30 cellular contexts compared by ENCODE assay signal in the genomic region with DNA sequence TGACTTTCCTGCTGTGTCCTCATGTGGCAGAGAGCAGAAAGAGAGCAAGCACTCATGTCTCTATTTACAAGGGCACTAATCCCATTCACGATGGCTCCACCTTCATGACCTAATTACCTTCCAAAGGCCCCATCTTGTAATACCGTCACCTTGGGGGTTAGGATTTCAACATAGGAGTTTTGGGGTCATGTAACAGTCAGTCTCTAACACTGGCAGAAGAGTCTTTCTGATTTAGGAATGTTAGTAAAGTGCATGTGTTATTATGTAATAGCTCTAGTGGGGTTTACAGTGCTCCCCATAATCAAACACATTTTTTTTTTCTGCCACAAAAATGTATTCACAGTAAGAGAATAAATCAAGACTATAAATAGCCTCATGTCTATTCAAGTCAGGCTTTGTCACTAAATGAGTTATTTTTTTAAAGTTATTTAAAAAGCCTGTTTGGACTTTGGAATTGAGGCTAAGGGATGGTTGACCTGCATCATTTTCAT. TPM values are rescaled to one million over a fixed set of nuclear protein-coding genes. Genes with fewer than 3 reads are reported as not detected.
A peak's percentile ranks its signal among the peaks of the same experiment; 100 is the strongest.
DNase-seq lines count a peak whose midpoint lies in the region; FAIRE-seq and TF ChIP-seq lines count a peak whose summit lies in the region.
"Had no signal": no experiment of that assay in that cellular context is flagged by ENCODE, and none has a peak within 500 bp of the region (broad histone marks: within the 10 kb centered on the region; RNA-seq: fewer than 3 reads in every experiment).

No MANE protein-coding gene starts in this region.

- no peak for TF ChIP-seq CTCF in endothelial cell of umbilical vein (IDR thresholded peaks at IDR 0.05; ENCODE audit: extremely low read depth in 1 of 2, insufficient read depth in 1 of 2, low read depth in 1 of 2, low read length in 2 of 2)
- TF ChIP-seq CTCF in sigmoid colon (IDR thresholded peaks at IDR 0.05): no peak
- TF ChIP-seq CTCF in GM20000 (IDR thresholded peaks at IDR 0.05; ENCODE audit: extremely low read depth, missing control alignments): no peak

- CTCF ChIA-PET in endothelial cell of umbilical vein (lab: Charles Lee): no interaction called here

- peak; percentile 16 for DNase-seq in EL
- DNase-seq in NCI-H2029 treated with DMSO at 0.1 percent for 48 hours (lab: John Stamatoyannopoulos, UW): peak; percentile 14
- no peak for DNase-seq in endothelial cell of umbilical vein (ENCODE audit: low read depth, low spot score)
- DNase-seq in sigmoid colon: peak; percentile 14
- no peak for DNase-seq in NCI-H187 treated with DMSO at 0.1 percent for 48 hours (lab: John Stamatoyannopoulos, UW)
- no peak for DNase-seq in DMS153 treated with DMSO at 0.1 percent for 48 hours (lab: John Stamatoyannopoulos, UW; ENCODE audit: unreplicated experiment)
- DNase-seq in GM20000 (ENCODE audit: low spot score): no peak
- DNase-seq: activated B cell treated with CpG ODN at 0.5 μM for 24 hours; activated CD4-positive, alpha-beta T cell treated with anti-CD3 and anti-CD28 coated beads, Interleukin-2, amount 10 ng/mL, durations not matched to agents 7 days and 5 days; activated effector memory CD4-positive, alpha-beta T cell treated with Interleukin-2 at 50 U/mL for 16 hours; amygdala; C1 segment of cervical spinal cord; DMS153; gastrocnemius medialis; GF-D8; left colon; MG63; NCI-H1105; NCI-H187; NCI-H226; NCI-H526 treated with DMSO at 0.1 percent for 48 hours; pancreas; spleen; stomach; T1000; thyroid gland had no signal

- H3K79me2 ChIP-seq in endothelial cell of umbilical vein (ENCODE audit: control insufficient read depth, insufficient read depth, low read length): peaks cover 4% of the 10 kb centered on the region

- no peak overlapping the region for H3K4me3 ChIP-seq in endothelial cell of umbilical vein (replicated peaks in 1 of 3; ENCODE audit: insufficient read depth in 1 of 3, low read depth in 1 of 3, low read length in 3 of 3)
- no peak overlapping the region for H3K4me3 ChIP-seq in sigmoid colon
- H3K4me3 ChIP-seq: breast epithelium, gastrocnemius medialis, hepatocyte, MG63, pancreas, spleen, stomach, thyroid gland, vagina had no signal

- no peak overlapping the region for H3K9ac ChIP-seq in endothelial cell of umbilical vein (replicated peaks; ENCODE audit: extremely low read depth, insufficient read depth, low read length)
- H3K9ac ChIP-seq: KMS-11 had no signal

- FAIRE-seq in endothelial cell of umbilical vein (lab: Jason Lieb, UNC): peak; percentile 12
- FAIRE-seq: pancreas had no signal

- intact Hi-C loops in endothelial cell of umbilical vein (cut with micrococcal nuclease) (no loop called here), sigmoid colon (cut with DNase I) (no loop called here)

- H3K36me3 ChIP-seq in endothelial cell of umbilical vein (ENCODE audit: control insufficient read depth in 2 of 2, extremely low read depth in 1 of 2, insufficient read depth in 2 of 2, low read length in 2 of 2) (peaks cover 0 to 2% of the 10 kb centered on the region in 2 experiments), sigmoid colon (peaks cover 0 to 4% (median 0%) of the 10 kb centered on the region in 4 donors)
- H3K36me3 ChIP-seq: breast epithelium, gastrocnemius medialis, pancreas, thyroid gland, vagina had no signal

- POLR2A ChIA-PET in endothelial cell of umbilical vein (lab: Charles Lee): no interaction called here

- H3K4me2 ChIP-seq in endothelial cell of umbilical vein (ENCODE audit: insufficient read depth, low read length): no peak overlapping the region
- H3K4me2 ChIP-seq: hepatocyte, KMS-11 had no signal

- H3K9me3 ChIP-seq in endothelial cell of umbilical vein (replicated peaks; ENCODE audit: control insufficient read depth, insufficient read depth, low read length) (no peaks in the 10 kb centered on the region), sigmoid colon (no peaks in the 10 kb centered on the region)
- H3K9me3 ChIP-seq: breast epithelium, gastrocnemius medialis, MG63, pancreas, stomach, thyroid gland, vagina had no signal

- TF ChIP-seq EP300 in sigmoid colon (IDR thresholded peaks at IDR 0.05): no peak

- H2AFZ ChIP-seq in endothelial cell of umbilical vein (ENCODE audit: low read depth, low read length): no peak overlapping the region
- H2AFZ ChIP-seq: hepatocyte had no signal

- no peaks in the 10 kb centered on the region for H4K20me1 ChIP-seq in endothelial cell of umbilical vein (replicated peaks; ENCODE audit: control insufficient read depth, extremely low read depth, insufficient read depth, low read length)

- H3K27ac ChIP-seq in endothelial cell of umbilical vein (ENCODE audit: insufficient read depth, low read depth, low read length) (no peak overlapping the region), sigmoid colon (no peak overlapping the region)
- H3K27ac ChIP-seq: breast epithelium, gastrocnemius medialis, hepatocyte, KMS-11, pancreas, spleen, stomach, thyroid gland, vagina had no signal

- H3K4me1 ChIP-seq in endothelial cell of umbilical vein (ENCODE audit: control insufficient read depth, extremely low read depth, insufficient read depth, low read length) (peaks cover 4% of the 10 kb centered on the region), sigmoid colon (peaks cover 0 to 35% (median 11%) of the 10 kb centered on the region in 4 donors)
- H3K4me1 ChIP-seq: breast epithelium, gastrocnemius medialis, pancreas, vagina had no signal

- H3K9me1 ChIP-seq in endothelial cell of umbilical vein (replicated peaks; ENCODE audit: control insufficient read depth, extremely low read depth, insufficient read depth, low read length): no peaks in the 10 kb centered on the region

- H3K27me3 ChIP-seq in endothelial cell of umbilical vein (ENCODE audit: control insufficient read depth in 2 of 2, insufficient read depth in 2 of 2, low read length in 2 of 2) (no peaks in the 10 kb centered on the region), sigmoid colon (no peaks in the 10 kb centered on the region)
- H3K27me3 ChIP-seq: breast epithelium, gastrocnemius medialis, hepatocyte, MG63, pancreas, spleen, stomach, thyroid gland, vagina had no signal

- 74 to 83% methylated on average over 2 of the region's 2 CpGs for WGBS in sigmoid colon, 2 donors

- dilution Hi-C loops in endothelial cell of umbilical vein (cut with MboI; ENCODE audit: extremely low pct_ligation_motif_present, low sequenced_read_pairs): no loop called here

- no peak for TF ChIP-seq POLR2A in endothelial cell of umbilical vein (IDR thresholded peaks at IDR 0.05; ENCODE audit: low read depth, low read length)
- no peak for TF ChIP-seq POLR2A in sigmoid colon (IDR thresholded peaks at IDR 0.05)

- BruUV-seq in endothelial cell of umbilical vein (replicated peaks; lab: Mats Ljungman, UMichigan): no TSS peak

TF ChIP-seq in endothelial cell of umbilical vein, 7 proteins besides CTCF, POLR2A, EP300 and RAD21:
- no peak for TF ChIP-seq JUN (IDR thresholded peaks at IDR 0.05; ENCODE audit: borderline replicate concordance, insufficient read depth, insufficient read length, low read depth)
- TF ChIP-seq EZH2 (IDR thresholded peaks at IDR 0.05; ENCODE audit: borderline replicate concordance, low read depth, low read length, severe bottlenecking): no peak
- TF ChIP-seq FOS (IDR thresholded peaks at IDR 0.05; ENCODE audit: borderline replicate concordance, insufficient read depth, low read length): no peak
- TF ChIP-seq MYC (IDR thresholded peaks at IDR 0.05; ENCODE audit: low read depth, low read length): no peak
- no peak for TF ChIP-seq POLR2AphosphoS5 (IDR thresholded peaks at IDR 0.05; ENCODE audit: insufficient read depth, low read depth, low read length)
- no peak for TF ChIP-seq GATA2 (IDR thresholded peaks at IDR 0.05; ENCODE audit: insufficient read depth, insufficient read length, low read depth, low read length)
- TF ChIP-seq, protein P1, sequence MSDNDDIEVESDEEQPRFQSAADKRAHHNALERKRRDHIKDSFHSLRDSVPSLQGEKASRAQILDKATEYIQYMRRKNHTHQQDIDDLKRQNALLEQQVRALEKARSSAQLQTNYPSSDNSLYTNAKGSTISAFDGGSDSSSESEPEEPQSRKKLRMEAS (IDR thresholded peaks at IDR 0.05; ENCODE audit: insufficient read depth, insufficient read length): no peak

RNA-seq across cellular contexts. Expression of a gene that starts 19.1 kb away (rescaled TPM):
- total RNA-seq in endothelial cell of umbilical vein: 77.6 and 85.1 TPM in 2 replicates
- polyA plus RNA-seq in endothelial cell of umbilical vein: 58.1 and 70.2 TPM in 2 replicates
- 81.0 and 102 TPM in 2 replicates for polyA plus RNA-seq in endothelial cell of umbilical vein (2011; cell fraction: cytosol; rRNA removed)
- 146 and 157 TPM in 2 replicates for polyA plus RNA-seq in endothelial cell of umbilical vein (2011; cell fraction: nucleus; rRNA removed)
- polyA plus RNA-seq in endothelial cell of umbilical vein (2012): 82.4 and 124 TPM in 2 replicates
- polyA minus RNA-seq in endothelial cell of umbilical vein: 230 and 266 TPM in 2 replicates
- polyA minus RNA-seq in endothelial cell of umbilical vein (2011; cell fraction: cytosol; rRNA and poly(A)+ RNA removed): 9.2 TPM
- 166 and 209 TPM in 2 replicates for polyA minus RNA-seq in endothelial cell of umbilical vein (2011; cell fraction: nucleus; rRNA and poly(A)+ RNA removed)
- 10 to 100 TPM; 24.3 to 41.7 (median 37.2) TPM for total RNA-seq in sigmoid colon
- 10 to 100 TPM in 1 of 3 donors, 1 to 10 TPM in 2; 6.0 to 21.2 (median 7.2) TPM for polyA plus RNA-seq in sigmoid colon

Comparison
In these comparisons a context has a peak if more than half of its experiments do, and no peak if none do; other contexts are left out.
1. DNase-seq: peak in EL (single experiment), NCI-H2029 treated with DMSO at 0.1 percent for 48 hours (single experiment) and sigmoid colon (single experiment); none in endothelial cell of umbilical vein (single experiment), NCI-H187 treated with DMSO at 0.1 percent for 48 hours (single experiment), DMS153 treated with DMSO at 0.1 percent for 48 hours (single experiment) and GM20000 (single experiment).